In genomic region chr2:207073791-207074678, GRCh38 we compare ENCODE assay signal across 8 cellular contexts.
DNase-seq lines count a peak whose midpoint lies in the region; ATAC-seq, FAIRE-seq and TF ChIP-seq lines count a peak whose summit lies in the region.

No MANE protein-coding gene starts in this region.

- TF ChIP-seq CTCF in GM13977 (IDR thresholded peaks at IDR 0.05; ENCODE audit: extremely low read depth, insufficient read depth, missing control alignments): no peak
- no peak for TF ChIP-seq CTCF in kidney (IDR thresholded peaks at IDR 0.05; ENCODE audit: borderline replicate concordance, extremely low read depth, insufficient read depth)

- intact Hi-C loops in kidney (cut with DNase I): no loop called here

- DNase-seq in GM13977 (ENCODE audit: low spot score): peak; percentile 10
- DNase-seq in NCI-H1092 (lab: John Stamatoyannopoulos, UW): peak; percentile 8
- DNase-seq in kidney: no peak
- peak; percentile 1 to 3 for DNase-seq in stimulated activated CD8-positive, alpha-beta memory T cell treated with anti-CD3 and anti-CD28 coated beads, Interleukin-4, amount 100 ng/mL, for 4 hours (ENCODE audit: low read depth in 2 of 2, low spot score in 1 of 2)
- no peak for DNase-seq in NCI-H1048 (lab: John Stamatoyannopoulos, UW)
- DNase-seq in ecto neural progenitor cell (ENCODE audit: low spot score): no peak
- DNase-seq in HUDEP-2 (lab: John Stamatoyannopoulos, UW; ENCODE audit: unreplicated experiment in 76 of 76): no peak

- in situ Hi-C loops in GM13977 (cut with MboI; ENCODE audit: low pct_unique_long_range_greater_than_20kb, low sequenced_read_pairs, unreplicated experiment): no loop called here

- H3K27ac ChIP-seq in kidney (ENCODE audit: low read depth in 2 of 2, low read length in 2 of 2): peak overlapping the region; percentile 38 to 63

- ATAC-seq in activated T-helper 17 cell treated with anti-CD3 and anti-CD28 coated beads, Interleukin-2, amount 50 U/mL, for 72 hours (replicated peaks): peak; percentile 90

- H3K9me3 ChIP-seq in kidney (ENCODE audit: control insufficient read depth in 1 of 2, low read length in 2 of 2): no peaks in the 10 kb centered on the region

- peaks cover 9% of the 10 kb centered on the region for H3K27me3 Mint-ChIP-seq in activated T-helper 17 cell treated with anti-CD3 and anti-CD28 coated beads, Interleukin-2, amount 50 U/mL, for 72 hours

- peaks cover 5% of the 10 kb centered on the region in 2 donors for H3K4me1 ChIP-seq in kidney (ENCODE audit: control insufficient read depth in 1 of 2, insufficient read depth in 1 of 2, low read depth in 1 of 2, low read length in 2 of 2)

- H3K9me3 Mint-ChIP-seq in activated T-helper 17 cell treated with anti-CD3 and anti-CD28 coated beads, Interleukin-2, amount 50 U/mL, for 72 hours: no peaks in the 10 kb centered on the region

- no peak overlapping the region for H3K4me3 ChIP-seq in kidney (ENCODE audit: low read length in 2 of 2)

- peaks cover 2% of the 10 kb centered on the region for H3K36me3 Mint-ChIP-seq in activated T-helper 17 cell treated with anti-CD3 and anti-CD28 coated beads, Interleukin-2, amount 50 U/mL, for 72 hours (ENCODE audit: low read depth)

- peak overlapping the region; percentile 88 for H3K27ac Mint-ChIP-seq in activated T-helper 17 cell treated with anti-CD3 and anti-CD28 coated beads, Interleukin-2, amount 50 U/mL, for 72 hours

- no peak overlapping the region for H3K9ac ChIP-seq in kidney (ENCODE audit: low read length in 2 of 2)

- peaks cover 26% of the 10 kb centered on the region for H3K4me1 Mint-ChIP-seq in activated T-helper 17 cell treated with anti-CD3 and anti-CD28 coated beads, Interleukin-2, amount 50 U/mL, for 72 hours

- H3K4me3 Mint-ChIP-seq in activated T-helper 17 cell treated with anti-CD3 and anti-CD28 coated beads, Interleukin-2, amount 50 U/mL, for 72 hours: peak overlapping the region; percentile 85

- FAIRE-seq in kidney (lab: Jason Lieb, UNC): no peak

- no peaks in the 10 kb centered on the region for H3K36me3 ChIP-seq in kidney (ENCODE audit: control insufficient read depth in 1 of 2, insufficient read depth in 2 of 2, low read length in 2 of 2)

Comparison
In these comparisons a context has a peak if more than half of its experiments do, and no peak if none do; other contexts are left out.
1. DNase-seq: peak in GM13977 (single experiment), NCI-H1092 (single experiment) and stimulated activated CD8-positive, alpha-beta memory T cell treated with anti-CD3 and anti-CD28 coated beads, Interleukin-4, amount 100 ng/mL, for 4 hours (2 of 2); none in kidney (single experiment), NCI-H1048 (single experiment), ecto neural progenitor cell (single experiment) and HUDEP-2 (0 of 76).